Comparison of ENCODE assay signal across 1 cellular context in genomic region chr7:150788474-150789269, GRCh38.
TF ChIP-seq lines count a peak whose summit lies in the region.

No MANE protein-coding gene starts in this region.

TF ChIP-seq in HEK293, 187 proteins besides CTCF, POLR2A, EP300 and RAD21 (continued from another document):
- TF ChIP-seq PRDM2 (tag by site-specific recombination; IDR thresholded peaks at IDR 0.05; ENCODE audit: borderline replicate concordance) (no peak), ZNF624 (tag by site-specific recombination; IDR thresholded peaks at IDR 0.05) (no peak), ZNF24 (tag by site-specific recombination; IDR thresholded peaks at IDR 0.05) (no peak), ZNF140 (tag by site-specific recombination; IDR thresholded peaks at IDR 0.05) (no peak), ZNF830 (tag by site-specific recombination; IDR thresholded peaks at IDR 0.05; ENCODE audit: low read depth) (no peak), ZNF776 (tag by site-specific recombination; IDR thresholded peaks at IDR 0.05; ENCODE audit: borderline replicate concordance) (no peak), ZEB2 (tag by site-specific recombination; IDR thresholded peaks at IDR 0.05) (0 out of 2 replicates have a peak, but pooled peaks have one; percentile 71), ZIC2 (tag by site-specific recombination; IDR thresholded peaks at IDR 0.05) (no peak), ZNF214 (tag by site-specific recombination; IDR thresholded peaks at IDR 0.05; ENCODE audit: borderline replicate concordance) (no peak), ZNF133 (tag by site-specific recombination; IDR thresholded peaks at IDR 0.05) (no peak), ZNF501 (tag by site-specific recombination; IDR thresholded peaks at IDR 0.05) (no peak), ZBTB20 (tag by site-specific recombination; IDR thresholded peaks at IDR 0.05) (no peak), ZSCAN30 (tag by site-specific recombination; IDR thresholded peaks at IDR 0.05) (no peak), ZNF132 (tag by site-specific recombination; IDR thresholded peaks at IDR 0.05; ENCODE audit: borderline replicate concordance) (no peak), HOXA7 (CRISPR knock-in tag; IDR thresholded peaks at IDR 0.05; ENCODE audit: borderline replicate concordance) (no peak), ZBTB48 (tag by site-specific recombination; IDR thresholded peaks at IDR 0.05) (no peak), BCL11B (tag by site-specific recombination; IDR thresholded peaks at IDR 0.05; ENCODE audit: low read depth) (no peak), ZFP69B (tag by site-specific recombination; IDR thresholded peaks at IDR 0.05) (peak; percentile 98), SP2 (tag by site-specific recombination; IDR thresholded peaks at IDR 0.05) (no peak)
